1 cellular context compared by ENCODE assay signal in genomic region chr6:41965429-41966213, GRCh38.
TF ChIP-seq lines count a peak whose summit lies in the region.

No MANE protein-coding gene starts in this region.

TF ChIP-seq in endothelial cell of umbilical vein, 7 proteins besides CTCF, POLR2A, EP300 and RAD21:
- no peak for TF ChIP-seq MAX (IDR thresholded peaks at IDR 0.05; ENCODE audit: insufficient read depth, insufficient read length)
- no peak for TF ChIP-seq EZH2 (IDR thresholded peaks at IDR 0.05; ENCODE audit: borderline replicate concordance, low read depth, low read length, severe bottlenecking)
- no peak for TF ChIP-seq JUN (IDR thresholded peaks at IDR 0.05; ENCODE audit: borderline replicate concordance, insufficient read depth, insufficient read length, low read depth)
- no peak for TF ChIP-seq MYC (IDR thresholded peaks at IDR 0.05; ENCODE audit: low read depth, low read length)
- TF ChIP-seq GATA2 (IDR thresholded peaks at IDR 0.05; ENCODE audit: insufficient read depth, insufficient read length, low read depth, low read length): no peak
- TF ChIP-seq POLR2AphosphoS5 (IDR thresholded peaks at IDR 0.05; ENCODE audit: insufficient read depth, low read depth, low read length): peak; percentile 63
- no peak for TF ChIP-seq FOS (IDR thresholded peaks at IDR 0.05; ENCODE audit: borderline replicate concordance, insufficient read depth, low read length)
TF ChIP-seq in endothelial cell of umbilical vein: peak in this region for 1.
